In genomic region chr3:113247664-113248458, GRCh38 we compare ENCODE assay signal across 1 cellular context.
TF ChIP-seq lines count a peak whose summit lies in the region.

No MANE protein-coding gene starts in this region.

TF ChIP-seq in H1, 55 proteins besides CTCF, POLR2A, EP300 and RAD21:
- TF ChIP-seq JUND (IDR thresholded peaks at IDR 0.05; ENCODE audit: low read length) (no peak), FOSL1 (IDR thresholded peaks at IDR 0.05; ENCODE audit: insufficient read depth, low read depth, low read length) (no peak), EGR1 (IDR thresholded peaks at IDR 0.05; ENCODE audit: borderline replicate concordance, low read depth, low read length) (no peak), SIN3A (conservative IDR thresholded peaks at IDR 0.05 in 1 of 2, IDR thresholded peaks at IDR 0.05 in 1 of 2; ENCODE audit: low read depth in 1 of 2, low read length in 2 of 2) (no peak)
- TF ChIP-seq, protein P1, sequence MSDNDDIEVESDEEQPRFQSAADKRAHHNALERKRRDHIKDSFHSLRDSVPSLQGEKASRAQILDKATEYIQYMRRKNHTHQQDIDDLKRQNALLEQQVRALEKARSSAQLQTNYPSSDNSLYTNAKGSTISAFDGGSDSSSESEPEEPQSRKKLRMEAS (IDR thresholded peaks at IDR 0.05) = no peak
